20 cellular contexts compared by ENCODE assay signal in the genomic region with DNA sequence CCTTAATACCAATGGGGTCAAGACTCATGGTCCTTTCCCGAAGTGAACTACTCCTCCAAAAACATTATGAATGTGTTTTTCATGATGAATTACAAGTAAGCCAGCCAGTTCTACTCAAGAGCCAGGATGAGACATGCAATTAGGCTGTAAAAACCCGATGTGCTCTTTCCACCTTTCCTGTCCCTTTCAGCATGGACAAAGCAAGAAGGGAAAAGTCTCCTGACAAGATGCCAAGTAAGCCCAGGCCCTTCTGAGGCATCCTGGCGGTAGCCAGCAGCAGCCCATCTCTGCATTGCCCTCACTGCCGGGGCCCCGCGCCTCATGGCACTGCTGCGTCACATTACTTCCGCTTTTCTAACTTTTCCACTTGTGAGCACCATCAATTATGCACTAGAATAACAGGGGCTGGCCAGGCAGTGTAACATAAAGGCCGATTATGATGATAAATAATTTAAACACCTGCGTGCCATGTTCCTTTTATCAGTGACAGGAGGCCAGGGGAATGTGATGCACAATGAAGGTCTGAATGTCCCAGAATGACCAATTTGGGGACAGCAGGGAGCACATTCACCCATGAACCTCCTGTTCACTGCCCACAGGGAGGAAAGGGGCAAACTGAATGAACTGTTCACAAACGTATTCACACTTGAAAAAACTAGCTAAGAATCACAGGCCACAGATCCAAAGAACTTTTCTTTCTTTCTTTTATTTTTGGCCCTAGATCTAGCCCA. TPM values are rescaled to one million over a fixed set of nuclear protein-coding genes. Genes with fewer than 3 reads are reported as not detected.
DNase-seq lines count a peak whose midpoint lies in the region; ATAC-seq and TF ChIP-seq lines count a peak whose summit lies in the region.
"Had no signal": no experiment of that assay in that cellular context is flagged by ENCODE, and none has a peak within 500 bp of the region (broad histone marks: within the 10 kb centered on the region; RNA-seq: fewer than 3 reads in every experiment).

No MANE protein-coding gene starts in this region.

- H3K27me3 Mint-ChIP-seq in chondrocyte (ENCODE audit: low read depth) (no peaks in the 10 kb centered on the region), mesothelial cell of epicardium (ENCODE audit: low read depth) (no peaks in the 10 kb centered on the region)

- H3K9me3 Mint-ChIP-seq in chondrocyte (ENCODE audit: low read depth) (no peaks in the 10 kb centered on the region), mesothelial cell of epicardium (no peaks in the 10 kb centered on the region)
- H3K9me3 Mint-ChIP-seq: activated CD4-positive, alpha-beta memory T cell treated with anti-CD3 and anti-CD28 coated beads for 36 hours had no signal

- H3K4me1 Mint-ChIP-seq in chondrocyte (ENCODE audit: low read depth): peaks cover 48% of the 10 kb centered on the region
- H3K4me1 Mint-ChIP-seq in mesothelial cell of epicardium: peaks cover 36% of the 10 kb centered on the region

- H3K27ac Mint-ChIP-seq in chondrocyte (ENCODE audit: unreplicated experiment): peak overlapping the region; percentile 29
- peak overlapping the region; percentile 26 for H3K27ac Mint-ChIP-seq in mesothelial cell of epicardium
- H3K27ac Mint-ChIP-seq: activated CD4-positive, alpha-beta memory T cell treated with anti-CD3 and anti-CD28 coated beads for 36 hours had no signal

- H3K36me3 Mint-ChIP-seq in chondrocyte (ENCODE audit: low read depth): no peaks in the 10 kb centered on the region
- H3K36me3 Mint-ChIP-seq in mesothelial cell of epicardium: peaks cover 5% of the 10 kb centered on the region
- H3K36me3 Mint-ChIP-seq: activated CD4-positive, alpha-beta memory T cell treated with anti-CD3 and anti-CD28 coated beads for 36 hours had no signal

- H3K4me3 Mint-ChIP-seq in chondrocyte (ENCODE audit: unreplicated experiment) (no peak overlapping the region), mesothelial cell of epicardium (peak overlapping the region; percentile 5)
- H3K4me3 Mint-ChIP-seq: activated CD4-positive, alpha-beta memory T cell treated with anti-CD3 and anti-CD28 coated beads for 36 hours had no signal

- peak overlapping the region; percentile 48 for H3K27ac ChIP-seq in C4-2B
- H3K27ac ChIP-seq: heart left ventricle, prostate gland had no signal

- TF ChIP-seq CTCF in C4-2B (conservative IDR thresholded peaks at IDR 0.05): no peak
- TF ChIP-seq CTCF in chondrocyte (IDR thresholded peaks at IDR 0.05): no peak
- no peak for TF ChIP-seq CTCF in mesothelial cell of epicardium (IDR thresholded peaks at IDR 0.05; ENCODE audit: unreplicated experiment)

- no peak for ATAC-seq in HG02678 (IDR thresholded peaks at IDR 0.05; ENCODE audit: unreplicated experiment)
- ATAC-seq: heart left ventricle, K562, Right ventricle myocardium inferior had no signal

- DNase-seq in NCI-H2171 (lab: John Stamatoyannopoulos, UW) (peak; percentile 14), chondrocyte (ENCODE audit: low spot score) (no peak), mesothelial cell of epicardium (ENCODE audit: low spot score in 2 of 2, unreplicated experiment in 2 of 2) (no peak), DMS79 (lab: John Stamatoyannopoulos, UW) (no peak), foreskin melanocyte (no peak), NCI-H2107 treated with DMSO at 0.1 percent for 48 hours (lab: John Stamatoyannopoulos, UW; ENCODE audit: unreplicated experiment) (no peak)
- DNase-seq: activated CD4-positive, alpha-beta memory T cell treated with anti-CD3 and anti-CD28 coated beads for 36 hours; AML-193; amniotic stem cell; heart left ventricle; left cardiac atrium; NCI-H1694; NCI-H82; T-helper 9 cell; trophoblast cell had no signal

RNA-seq across cellular contexts. Expression of a gene that starts 37.4 kb away (rescaled TPM):
- 34.8 to 38.9 TPM (median 37.5 TPM) in 3 replicates for total RNA-seq in chondrocyte
- total RNA-seq in mesothelial cell of epicardium: 54.0 to 58.0 TPM (median 57.5 TPM) in 3 replicates
- total RNA-seq: activated CD4-positive, alpha-beta memory T cell treated with anti-CD3 and anti-CD28 coated beads for 36 hours; K562 had no signal
